ENCODE assay signal across 26 cellular contexts in genomic region chr12:108363165-108363564, GRCh38. TPM values are rescaled to one million over a fixed set of nuclear protein-coding genes. Genes with fewer than 3 reads are reported as not detected.
DNase-seq lines count a peak whose midpoint lies in the region; ATAC-seq, FAIRE-seq and TF ChIP-seq lines count a peak whose summit lies in the region.
"Had no signal": no experiment of that assay in that cellular context is flagged by ENCODE, and none has a peak within 500 bp of the region (broad histone marks: within the 10 kb centered on the region; RNA-seq: fewer than 3 reads in every experiment).

No MANE protein-coding gene starts in this region.

- H3K9ac ChIP-seq in H9 (ENCODE audit: extremely low read depth, insufficient read length, low read length) (no peak overlapping the region), endodermal cell (ENCODE audit: extremely low read depth, low read length, poor library complexity, severe bottlenecking) (no peak overlapping the region)
- H3K9ac ChIP-seq: BLaER1 treated with 17β-estradiol and CSF1 and Interleukin-3, amounts not matched to agents 10 nM and 100 nM; KMS-11 had no signal

- no peak overlapping the region for H2AK5ac ChIP-seq in H9 (ENCODE audit: insufficient read length, low read length)

- H2BK12ac ChIP-seq in H9 (ENCODE audit: insufficient read length, low read depth, low read length) = no peak overlapping the region

- H3K9me3 ChIP-seq in H9 (ENCODE audit: control insufficient read depth, low read depth, low read length) = no peaks in the 10 kb centered on the region
- no peaks in the 10 kb centered on the region for H3K9me3 ChIP-seq in endodermal cell (ENCODE audit: control insufficient read depth, low read length)
- H3K9me3 ChIP-seq in CD4-positive, alpha-beta T cell (ENCODE audit: control insufficient read depth, low read length) = no peaks in the 10 kb centered on the region
- H3K9me3 ChIP-seq: A549; BLaER1 treated with 17β-estradiol and CSF1 and Interleukin-3, amounts not matched to agents 10 nM and 100 nM; SJSA1 had no signal

- intact Hi-C loops in CD4-positive, alpha-beta T cell (cut with DNase I, micrococcal nuclease) = no loop called here

- ATAC-seq in WTC11 = no peak
- ATAC-seq in CD4-positive, alpha-beta T cell (ENCODE audit: poor library complexity) = no peak
- ATAC-seq: PC-3 had no signal

- no peaks in the 10 kb centered on the region for H3K36me3 Mint-ChIP-seq in H9 (ENCODE audit: insufficient read depth in 1 of 3, low read depth in 3 of 3)
- H3K36me3 Mint-ChIP-seq in WTC11 = no peaks in the 10 kb centered on the region
- no peaks in the 10 kb centered on the region for H3K36me3 Mint-ChIP-seq in endodermal cell (ENCODE audit: low read depth)
- H3K36me3 Mint-ChIP-seq in CD4-positive, alpha-beta T cell (ENCODE audit: low read depth) = no peaks in the 10 kb centered on the region
- H3K36me3 Mint-ChIP-seq: CD4-positive, alpha-beta memory T cell had no signal

- H3K18ac ChIP-seq in H9 (ENCODE audit: insufficient read length, low read depth, low read length) = peak overlapping the region; percentile 7

- H2BK15ac ChIP-seq in H9 (ENCODE audit: low read depth, low read length) = no peak overlapping the region

- H3K27ac Mint-ChIP-seq in H9 (peak overlapping the region in 1 of 3 experiments; percentile 16; a peak in 3 of 7 replicates), WTC11 (peak overlapping the region; percentile 58), endodermal cell (no peak overlapping the region)
- no peak overlapping the region for H3K27ac Mint-ChIP-seq in CD4-positive, alpha-beta T cell

- H3K4me3 Mint-ChIP-seq in H9 (peak overlapping the region in 1 of 2 experiments; percentile 6; a peak in 1 of 5 replicates), WTC11 (no peak overlapping the region), endodermal cell (no peak overlapping the region)
- H3K4me3 Mint-ChIP-seq in CD4-positive, alpha-beta T cell = no peak overlapping the region
- H3K4me3 Mint-ChIP-seq: CD4-positive, alpha-beta memory T cell had no signal

- no peak overlapping the region for H4K5ac ChIP-seq in H9 (ENCODE audit: insufficient read length, low read depth, low read length)

- H3K27me3 ChIP-seq in H9 (ENCODE audit: insufficient read depth, low read length) (no peaks in the 10 kb centered on the region), endodermal cell (ENCODE audit: control insufficient read depth, insufficient read depth, low read length, poor library complexity, severe bottlenecking) (no peaks in the 10 kb centered on the region)
- H3K27me3 ChIP-seq in CD4-positive, alpha-beta T cell (ENCODE audit: control insufficient read depth, insufficient read depth, low read length) = no peaks in the 10 kb centered on the region
- H3K27me3 ChIP-seq: SJSA1 had no signal

- H3T11ph ChIP-seq in H9 (ENCODE audit: low read length) = no peak overlapping the region

- H3K79me1 ChIP-seq in H9 (ENCODE audit: insufficient read depth, low read depth, low read length, poor library complexity, severe bottlenecking) = no peaks in the 10 kb centered on the region

- H3K23me2 ChIP-seq in H9 (ENCODE audit: insufficient read length, low read depth, low read length, poor library complexity, severe bottlenecking) = no peaks in the 10 kb centered on the region

- H3K56ac ChIP-seq in H9 (ENCODE audit: insufficient read length, low read depth, low read length) = no peak overlapping the region

- no peak overlapping the region for H3K4me2 ChIP-seq in H9 (ENCODE audit: insufficient read depth, insufficient read length, low read length)
- H3K4me2 ChIP-seq: A549, KMS-11 had no signal

- peak; percentile 87 for FAIRE-seq in urothelium cell line (lab: Jason Lieb, UNC)
- FAIRE-seq: A549 had no signal

- 100% methylated on average over 8 of the region's 11 CpGs for WGBS in H9 (ENCODE audit: extremely low coverage, insufficient read length, low lambda C conversion rate)
- WGBS in endodermal cell (ENCODE audit: insufficient coverage in 1 of 2, insufficient read length in 1 of 2), 2 experiments = 80 to 82% methylated on average over 5 to 8 of the region's 11 CpGs

- no peak overlapping the region for H2AFZ ChIP-seq in H9 (ENCODE audit: low read length)

- no peaks in the 10 kb centered on the region for H3K36me3 ChIP-seq in endodermal cell (ENCODE audit: control insufficient read depth, insufficient read depth, low read length)
- H3K36me3 ChIP-seq: BLaER1 treated with 17β-estradiol and CSF1 and Interleukin-3, amounts not matched to agents 10 nM and 100 nM; SJSA1 had no signal

- TF ChIP-seq CTCF in H9 (conservative IDR thresholded peaks at IDR 0.05) (no peak), WTC11 (IDR thresholded peaks at IDR 0.05) (no peak), endodermal cell (conservative IDR thresholded peaks at IDR 0.05) (no peak)
- no peak for TF ChIP-seq CTCF in CD4-positive, alpha-beta T cell (IDR thresholded peaks at IDR 0.05)

- H3K23ac ChIP-seq in H9 (ENCODE audit: insufficient read length, low read depth, low read length) = no peak overlapping the region

- H3K27ac ChIP-seq in H9 (ENCODE audit: insufficient read length, low read depth, low read length) (no peak overlapping the region), endodermal cell (ENCODE audit: low read depth, low read length) (no peak overlapping the region)
- H3K27ac ChIP-seq in CD4-positive, alpha-beta T cell (ENCODE audit: low read depth, low read length) = no peak overlapping the region
- H3K27ac ChIP-seq: A549; BLaER1 treated with 17β-estradiol and CSF1 and Interleukin-3, amounts not matched to agents 10 nM and 100 nM; KMS-11; SJSA1 had no signal

- peak overlapping the region; percentile 28 for H4K8ac ChIP-seq in H9 (replicated peaks; ENCODE audit: insufficient read length, low read depth, low read length)

- H3K4me1 ChIP-seq in H9 (ENCODE audit: insufficient read depth, low read length) (no peaks in the 10 kb centered on the region), endodermal cell (ENCODE audit: control insufficient read depth, insufficient read depth, low read length) (peaks cover 4% of the 10 kb centered on the region)
- H3K4me1 ChIP-seq: A549, SJSA1 had no signal

- no peaks in the 10 kb centered on the region for H3K79me2 ChIP-seq in H9 (ENCODE audit: insufficient read depth, low read length)

- DNase-seq in H9 (no peak), WTC11 (ENCODE audit: low spot score) (no peak), endodermal cell (peak; percentile 24), urothelium cell line (ENCODE audit: low spot score) (no peak), COR-L47 (lab: John Stamatoyannopoulos, UW) (no peak), RKO (ENCODE audit: low spot score) (no peak)
- no peak for DNase-seq in CD4-positive, alpha-beta T cell
- DNase-seq: AML-193; CD4-positive, alpha-beta memory T cell; DMS79 treated with DMSO at 0.1 percent for 48 hours; GF-D8; MM.1S; NCI-H1417; NCI-H1694; NCI-H2029 treated with DMSO at 0.1 percent for 48 hours; NCI-H446 treated with DMSO at 0.1 percent for 48 hours; NCI-H526; NCI-H82; NK-92 treated with Interleukin-12 subunit alpha and Interleukin-12 subunit beta, amount 100 ng/mL, for 24 hours; PC-3; Right ventricle myocardium superior had no signal

- H3K9me3 Mint-ChIP-seq in H9 (no peaks in the 10 kb centered on the region; a peak in 2 of 5 replicates), WTC11 (peaks cover 8% of the 10 kb centered on the region), endodermal cell (no peaks in the 10 kb centered on the region)
- no peaks in the 10 kb centered on the region for H3K9me3 Mint-ChIP-seq in CD4-positive, alpha-beta T cell

- peaks cover 2% of the 10 kb centered on the region for H4K20me1 ChIP-seq in H9 (ENCODE audit: control insufficient read depth, insufficient read depth, insufficient read length)

- no peak overlapping the region for H2BK20ac ChIP-seq in H9 (ENCODE audit: low read depth, low read length, poor library complexity, severe bottlenecking)

- peaks cover 7 to 8% of the 10 kb centered on the region in 2 experiments for H3K4me1 Mint-ChIP-seq in H9
- H3K4me1 Mint-ChIP-seq in WTC11 = peaks cover 8% of the 10 kb centered on the region
- no peaks in the 10 kb centered on the region for H3K4me1 Mint-ChIP-seq in endodermal cell
- no peaks in the 10 kb centered on the region for H3K4me1 Mint-ChIP-seq in CD4-positive, alpha-beta T cell (ENCODE audit: low read depth)

- CTCF ChIA-PET in WTC11 (lab: Charles Lee) = no interaction called here
- CTCF ChIA-PET in CD4-positive, alpha-beta T cell (lab: Charles Lee) = no interaction called here

- H2BK120ac ChIP-seq in H9 (ENCODE audit: low read depth, low read length, poor library complexity, severe bottlenecking) = no peak overlapping the region

- H3K4me3 ChIP-seq in endodermal cell (ENCODE audit: low read length) = no peak overlapping the region
- H3K4me3 ChIP-seq: A549; BLaER1 treated with 17β-estradiol and CSF1 and Interleukin-3, amounts not matched to agents 10 nM and 100 nM; SJSA1 had no signal

- no peak overlapping the region for H2BK5ac ChIP-seq in H9 (ENCODE audit: insufficient read length, low read length)

- no peak overlapping the region for H4K91ac ChIP-seq in H9 (ENCODE audit: insufficient read length, low read depth, low read length)

- H3K27me3 Mint-ChIP-seq in H9 (ENCODE audit: low read depth) (no peaks in the 10 kb centered on the region; the same call in none of the 2 replicates), WTC11 (ENCODE audit: low read depth) (no peaks in the 10 kb centered on the region; the same call in 1 of the 2 replicates), endodermal cell (ENCODE audit: insufficient read depth) (no peaks in the 10 kb centered on the region)
- peaks cover 6% of the 10 kb centered on the region for H3K27me3 Mint-ChIP-seq in CD4-positive, alpha-beta T cell

- H3K14ac ChIP-seq in H9 (ENCODE audit: insufficient read depth, low read length) = no peak overlapping the region

- POLR2A ChIA-PET in WTC11 (lab: Charles Lee) = no interaction called here
- POLR2A ChIA-PET in CD4-positive, alpha-beta T cell (lab: Charles Lee) = no interaction called here

- no peak overlapping the region for H3K4ac ChIP-seq in H9 (ENCODE audit: low read depth, low read length)

TF ChIP-seq in WTC11, 78 proteins besides CTCF, POLR2A, EP300 and RAD21 (continues in another document):
- TF ChIP-seq ZNF219 (CRISPR knock-in tag; IDR thresholded peaks at IDR 0.05; ENCODE audit: borderline replicate concordance) = no peak
- TF ChIP-seq ELF4 (CRISPR knock-in tag; IDR thresholded peaks at IDR 0.05; ENCODE audit: low read depth) = no peak
- TF ChIP-seq KAT7 (CRISPR knock-in tag; IDR thresholded peaks at IDR 0.05; ENCODE audit: borderline replicate concordance) = no peak

RNA-seq across cellular contexts. Expression of gene CMKLR1, which starts 24.1 kb away (rescaled TPM):
- total RNA-seq in H9 (2021) = 0.66 and 0.83 TPM in 2 replicates
- total RNA-seq in WTC11 (2021) = 1.4 to 1.9 TPM (median 1.6 TPM) in 3 replicates
- not detected for total RNA-seq in endodermal cell
- polyA plus RNA-seq in endodermal cell (2013, experiment 1 of 2) = 0.21 TPM
- 0.25 TPM for polyA plus RNA-seq in endodermal cell (2013, experiment 2 of 2)
- not detected for total RNA-seq in CD4-positive, alpha-beta T cell
- total RNA-seq: HT-29, PC-3, SJSA1 had no signal
- polyA plus RNA-seq: A549 had no signal
